ENCODE assay signal across 8 cellular contexts in genomic region chr22:37802310-37803194, GRCh38. TPM values are rescaled to one million over a fixed set of nuclear protein-coding genes. Genes with fewer than 3 reads are reported as not detected.
DNase-seq lines count a peak whose midpoint lies in the region; ATAC-seq and TF ChIP-seq lines count a peak whose summit lies in the region.

No MANE protein-coding gene starts in this region.

- H3K4me2 ChIP-seq in smooth muscle cell: peak overlapping the region; percentile 100

- H3K27ac ChIP-seq in smooth muscle cell (ENCODE audit: low read depth): no peak overlapping the region

- peaks cover 5% of the 10 kb centered on the region for H3K4me1 ChIP-seq in NT2/D1 (ENCODE audit: insufficient read depth, insufficient read length)
- H3K4me1 ChIP-seq in smooth muscle cell (ENCODE audit: low read depth): peaks cover 28% of the 10 kb centered on the region

- H3K9ac ChIP-seq in NT2/D1 (ENCODE audit: insufficient read length, low read depth) (peak overlapping the region; percentile 64), smooth muscle cell (ENCODE audit: low read depth) (no peak overlapping the region)

- ATAC-seq in GM21360 (IDR thresholded peaks at IDR 0.05; ENCODE audit: unreplicated experiment): no peak

- H2AFZ ChIP-seq in smooth muscle cell (ENCODE audit: low read depth): peak overlapping the region; percentile 85

- H3K36me3 ChIP-seq in NT2/D1 (ENCODE audit: insufficient read depth, insufficient read length, low read length) (no peaks in the 10 kb centered on the region), smooth muscle cell (ENCODE audit: low read depth) (no peaks in the 10 kb centered on the region)

- H3F3A ChIP-seq in smooth muscle cell (ENCODE audit: low read depth): peaks cover 9% of the 10 kb centered on the region

- WGBS in smooth muscle cell (ENCODE audit: low lambda C conversion rate): 1% methylated on average over 61 of the region's 63 CpGs

- TF ChIP-seq CTCF in cardiac fibroblast (IDR thresholded peaks at IDR 0.05; ENCODE audit: low read depth, low read length) (no peak), smooth muscle cell (IDR thresholded peaks at IDR 0.05; ENCODE audit: borderline replicate concordance, insufficient read depth, poor library complexity, severe bottlenecking) (no peak)

- peaks cover 24% of the 10 kb centered on the region for H4K20me1 ChIP-seq in smooth muscle cell (ENCODE audit: low read depth)

- H3K4me3 ChIP-seq in GM08714 (ENCODE audit: low read length) (peak overlapping the region; percentile 34; the same call in 1 of the 2 replicates), NT2/D1 (ENCODE audit: insufficient read length, low read depth) (peak overlapping the region; percentile 73), cardiac fibroblast (replicated peaks in 1 of 2; ENCODE audit: low read depth in 2 of 2, low read length in 2 of 2) (peak overlapping the region; percentile 55 to 56), smooth muscle cell (peak overlapping the region; percentile 83)

- DNase-seq in AG08396 (ENCODE audit: low spot score) (peak; percentile 75), NT2/D1 (ENCODE audit: low read depth, low spot score) (no peak), cardiac fibroblast (ENCODE audit: low read depth in 2 of 2) (peak; percentile 40 to 65), islet precursor cell (peak; percentile 77), smooth muscle cell (lab: John Stamatoyannopoulos, UW; ENCODE audit: unreplicated experiment) (no peak)
- no peak for DNase-seq in activated CD4-positive, CD25-positive, alpha-beta regulatory T cell treated with anti-CD3 and anti-CD28 coated beads, Interleukin-2, amount 50 U/mL, for 72 hours

- H3K79me2 ChIP-seq in smooth muscle cell (ENCODE audit: low read depth): peaks cover 13% of the 10 kb centered on the region

- H3K9me3 ChIP-seq in NT2/D1 (ENCODE audit: insufficient read depth, low read length): no peaks in the 10 kb centered on the region
- no peaks in the 10 kb centered on the region for H3K9me3 ChIP-seq in smooth muscle cell (replicated peaks; ENCODE audit: low read depth)

- peaks cover 54% of the 10 kb centered on the region for H3K27me3 ChIP-seq in NT2/D1 (ENCODE audit: insufficient read depth, insufficient read length)
- no peaks in the 10 kb centered on the region for H3K27me3 ChIP-seq in smooth muscle cell (ENCODE audit: low read depth)

RNA-seq across cellular contexts. Expression of gene GCAT, which starts 5.2 kb away (rescaled TPM):
- 10.8 and 13.5 TPM in 2 replicates for total RNA-seq in smooth muscle cell
- 21.2 and 30.6 TPM in 2 replicates for polyA plus RNA-seq in smooth muscle cell

RNA-seq across cellular contexts. Expression of gene GALR3, which starts 20.6 kb away (rescaled TPM):
- total RNA-seq in smooth muscle cell: not detected in 2 replicates
- polyA plus RNA-seq in smooth muscle cell: 0.26 TPM in 1 of 2 replicates, not detected in the other

RNA-seq across cellular contexts. Expression of gene ANKRD54, which starts 41.6 kb away (rescaled TPM):
- 24.5 and 26.6 TPM in 2 replicates for total RNA-seq in smooth muscle cell
- polyA plus RNA-seq in smooth muscle cell: 22.2 and 26.2 TPM in 2 replicates

RNA-seq across cellular contexts. Expression of gene EIF3L, which starts 46.7 kb away (rescaled TPM):
- total RNA-seq in smooth muscle cell: 264 and 274 TPM in 2 replicates
- polyA plus RNA-seq in smooth muscle cell: 165 and 182 TPM in 2 replicates

Comparison
In these comparisons a context has a peak if more than half of its experiments do, and no peak if none do; other contexts are left out.
1. DNase-seq: peak in AG08396 (single experiment), cardiac fibroblast (2 of 2) and islet precursor cell (single experiment); none in NT2/D1 (single experiment), smooth muscle cell (single experiment) and activated CD4-positive, CD25-positive, alpha-beta regulatory T cell treated with anti-CD3 and anti-CD28 coated beads, Interleukin-2, amount 50 U/mL, for 72 hours (single experiment).
2. Peak in every context shown above with its lines, with median percentiles within 50 percentile points of each other: H3K4me3 ChIP-seq.